Comparison of ENCODE assay signal across 14 cellular contexts in genomic region chr1:41417335-41417682, GRCh38. TPM values are rescaled to one million over a fixed set of nuclear protein-coding genes. Genes with fewer than 3 reads are reported as not detected.
DNase-seq lines count a peak whose midpoint lies in the region; ATAC-seq and TF ChIP-seq lines count a peak whose summit lies in the region.
"Had no signal": no experiment of that assay in that cellular context is flagged by ENCODE, and none has a peak within 500 bp of the region (broad histone marks: within the 10 kb centered on the region; RNA-seq: fewer than 3 reads in every experiment).

No MANE protein-coding gene starts in this region.

- no peak overlapping the region for H3K27ac ChIP-seq in left ventricle myocardium inferior (replicated peaks)
- H3K27ac ChIP-seq in RWPE1: peak overlapping the region; percentile 96
- H3K27ac ChIP-seq: pancreas had no signal

- intact Hi-C loops in left ventricle myocardium inferior (cut with micrococcal nuclease) (loop anchor here (5.0 kb wide), 2 partner anchors 95 to 150 kb away; no protein-coding TSS in a partner anchor), cardiac septum (cut with DNase I) (loop anchor here (1.0 to 2.0 kb wide), 3 partner anchors 93 to 149 kb away; no protein-coding TSS in a partner anchor)

- DNase-seq in left ventricle myocardium inferior: no peak
- no peak for DNase-seq in cardiac septum (ENCODE audit: low spot score)
- no peak for DNase-seq in RWPE1 (ENCODE audit: low spot score)
- no peak for DNase-seq in inferior parietal cortex (ENCODE audit: extremely low spot score)
- DNase-seq in progenitor cell of endocrine pancreas (ENCODE audit: low spot score, unreplicated experiment): no peak
- no peak for DNase-seq in HT-29 (ENCODE audit: low spot score)

- TF ChIP-seq CTCF in left ventricle myocardium inferior (IDR thresholded peaks at IDR 0.05; ENCODE audit: borderline replicate concordance): peak; percentile 31
- TF ChIP-seq CTCF in RWPE1 (conservative IDR thresholded peaks at IDR 0.05; ENCODE audit: low read depth): peak; percentile 50
- TF ChIP-seq CTCF in nephron (IDR thresholded peaks at IDR 0.05; ENCODE audit: unreplicated experiment in 3 of 3): no peak
- no peak for TF ChIP-seq CTCF in progenitor cell of endocrine pancreas (IDR thresholded peaks at IDR 0.05; ENCODE audit: unreplicated experiment)

- peaks cover 22% of the 10 kb centered on the region for H3K4me1 ChIP-seq in left ventricle myocardium inferior
- H3K4me1 ChIP-seq: Caco-2, pancreas had no signal

- H3K27me3 Mint-ChIP-seq in nephron (ENCODE audit: low read depth) (peaks cover 27% of the 10 kb centered on the region), progenitor cell of endocrine pancreas (peaks cover 16% of the 10 kb centered on the region)
- H3K27me3 Mint-ChIP-seq: activated naive CD8-positive, alpha-beta T cell treated with anti-CD3 and anti-CD28 coated beads for 36 hours had no signal

- H3K9me3 Mint-ChIP-seq in nephron (no peaks in the 10 kb centered on the region), progenitor cell of endocrine pancreas (ENCODE audit: low read depth) (no peaks in the 10 kb centered on the region)
- H3K9me3 Mint-ChIP-seq: activated naive CD8-positive, alpha-beta T cell treated with anti-CD3 and anti-CD28 coated beads for 36 hours; stimulated activated naive CD8-positive, alpha-beta T cell treated with anti-CD3 and anti-CD28 coated beads, Interleukin-15, amount 100 ng/mL, for 72 hours had no signal

- ATAC-seq in HG03280 (IDR thresholded peaks at IDR 0.05; ENCODE audit: unreplicated experiment): no peak

- H3K27ac Mint-ChIP-seq in nephron: peak overlapping the region in 2 of 3 experiments; percentile 73 to 77
- H3K27ac Mint-ChIP-seq in progenitor cell of endocrine pancreas: no peak overlapping the region
- H3K27ac Mint-ChIP-seq: activated naive CD8-positive, alpha-beta T cell treated with anti-CD3 and anti-CD28 coated beads for 36 hours had no signal

- no peak overlapping the region for H3K4me3 ChIP-seq in left ventricle myocardium inferior
- H3K4me3 ChIP-seq: heart right ventricle, pancreas, tibial artery had no signal

- H3K36me3 ChIP-seq in left ventricle myocardium inferior: no peaks in the 10 kb centered on the region
- H3K36me3 ChIP-seq: heart right ventricle, pancreas, tibial artery had no signal

- H3K4me3 Mint-ChIP-seq in nephron (no peak overlapping the region), progenitor cell of endocrine pancreas (ENCODE audit: low read depth) (no peak overlapping the region)
- H3K4me3 Mint-ChIP-seq: activated naive CD8-positive, alpha-beta T cell treated with anti-CD3 and anti-CD28 coated beads for 36 hours; stimulated activated naive CD8-positive, alpha-beta T cell treated with anti-CD3 and anti-CD28 coated beads, Interleukin-15, amount 100 ng/mL, for 72 hours had no signal

- peaks cover 4% of the 10 kb centered on the region for H3K27me3 ChIP-seq in left ventricle myocardium inferior (ENCODE audit: low read depth)
- H3K27me3 ChIP-seq: heart right ventricle, pancreas had no signal

- H3K36me3 Mint-ChIP-seq in nephron (ENCODE audit: low read depth) (no peaks in the 10 kb centered on the region), progenitor cell of endocrine pancreas (ENCODE audit: insufficient read depth) (no peaks in the 10 kb centered on the region)
- H3K36me3 Mint-ChIP-seq: activated naive CD8-positive, alpha-beta T cell treated with anti-CD3 and anti-CD28 coated beads for 36 hours had no signal

- no peaks in the 10 kb centered on the region for H3K9me3 ChIP-seq in left ventricle myocardium inferior (replicated peaks)
- H3K9me3 ChIP-seq: Caco-2, heart right ventricle, pancreas, tibial artery had no signal

- POLR2A ChIA-PET in RWPE1 (lab: Yijun Ruan, JAX; ENCODE audit: low non-redundant PET): no interaction called here

- CTCF ChIA-PET in RWPE1 (lab: Yijun Ruan, JAX): interaction anchor here (0.5 to 2.0 kb wide), 5 partner anchors 16 to 134 kb away, joined by 3 to 10 read pairs (median 6); no protein-coding TSS in a partner anchor

- H3K4me1 Mint-ChIP-seq in nephron: peaks cover 69% of the 10 kb centered on the region
- peaks cover 8% of the 10 kb centered on the region for H3K4me1 Mint-ChIP-seq in progenitor cell of endocrine pancreas (ENCODE audit: low read depth)
- H3K4me1 Mint-ChIP-seq: activated naive CD8-positive, alpha-beta T cell treated with anti-CD3 and anti-CD28 coated beads for 36 hours; stimulated activated naive CD8-positive, alpha-beta T cell treated with anti-CD3 and anti-CD28 coated beads, Interleukin-15, amount 100 ng/mL, for 72 hours had no signal

RNA-seq across cellular contexts. Expression of gene FOXO6, which starts 56.1 kb away (rescaled TPM):
- total RNA-seq in left ventricle myocardium inferior (2.1 TPM), cardiac septum (2.0 TPM), progenitor cell of endocrine pancreas (2.8 and 2.9 TPM in 2 replicates)
- 1.5 and 1.9 TPM in 2 replicates for total RNA-seq in HT-29 (2014; rRNA removed; shearing (Covaris generic))

Comparison
In these comparisons a context has a peak if more than half of its experiments do, and no peak if none do; other contexts are left out.
1. CTCF ChIP-seq: peak in left ventricle myocardium inferior (single experiment) and RWPE1 (single experiment); none in nephron (0 of 3) and progenitor cell of endocrine pancreas (single experiment).